14 cellular contexts compared by ENCODE assay signal in the genomic region with DNA sequence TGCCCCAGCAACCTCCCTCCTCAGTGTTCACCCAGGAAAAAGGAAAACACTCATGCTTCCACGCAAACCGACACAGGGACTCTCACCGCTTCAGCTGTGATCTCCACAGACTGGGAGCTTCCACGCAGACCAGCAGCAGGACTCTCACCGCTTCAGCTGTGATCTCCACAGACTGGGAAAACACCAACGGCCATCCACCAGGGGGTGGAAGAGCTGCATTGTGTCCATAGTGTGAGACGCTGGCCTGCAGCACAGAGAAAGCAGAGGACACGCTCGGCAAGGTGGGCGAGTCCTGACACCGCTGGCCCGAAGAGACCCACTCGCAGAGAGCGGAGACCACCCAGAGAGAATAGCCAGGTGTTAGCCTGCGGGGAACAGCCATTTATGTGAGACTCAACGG. TPM values are rescaled to one million over a fixed set of nuclear protein-coding genes. Genes with fewer than 3 reads are reported as not detected.
DNase-seq lines count a peak whose midpoint lies in the region; ATAC-seq and TF ChIP-seq lines count a peak whose summit lies in the region.
"Had no signal": no experiment of that assay in that cellular context is flagged by ENCODE, and none has a peak within 500 bp of the region (broad histone marks: within the 10 kb centered on the region; RNA-seq: fewer than 3 reads in every experiment).

No MANE protein-coding gene starts in this region.

- no peak for TF ChIP-seq POLR2A in uterus (IDR thresholded peaks at IDR 0.05)

- peak; percentile 22 for TF ChIP-seq CTCF in cardiac muscle cell (IDR thresholded peaks at IDR 0.05; ENCODE audit: low read depth, low read length)
- peak; percentile 81 for TF ChIP-seq CTCF in WERI-Rb-1 (IDR thresholded peaks at IDR 0.05; ENCODE audit: low read depth, low read length)
- TF ChIP-seq CTCF in type B pancreatic cell (conservative IDR thresholded peaks at IDR 0.05) = peak; percentile 57
- TF ChIP-seq CTCF in uterus (IDR thresholded peaks at IDR 0.05) = no peak

- H3K4me3 Mint-ChIP-seq in type B pancreatic cell = no peak overlapping the region
- H3K4me3 Mint-ChIP-seq: mesothelial cell of epicardium had no signal

- no peaks in the 10 kb centered on the region for H3K4me1 ChIP-seq in cardiac muscle cell (ENCODE audit: low read depth)
- no peaks in the 10 kb centered on the region for H3K4me1 ChIP-seq in uterus

- H3K36me3 Mint-ChIP-seq in type B pancreatic cell = peaks cover 3% of the 10 kb centered on the region

- intact Hi-C loops in Right ventricle myocardium superior (cut with DNase I) = no loop called here
- intact Hi-C loops in uterus (cut with DNase I; ENCODE audit: low total_unique reads) = no loop called here

- H3K27me3 Mint-ChIP-seq in type B pancreatic cell = no peaks in the 10 kb centered on the region

- peak; percentile 6 to 35 for DNase-seq in cardiac muscle cell (ENCODE audit: low read depth in 1 of 2, low spot score in 1 of 2)
- DNase-seq in Right ventricle myocardium superior = no peak
- DNase-seq in WERI-Rb-1 = peak; percentile 67
- peak; percentile 16 for DNase-seq in iPS DF 4.7 (ENCODE audit: extremely low read depth, low spot score)
- DNase-seq in type B pancreatic cell (ENCODE audit: extremely low spot score, unreplicated experiment) = no peak
- DNase-seq in uterus = no peak
- no peak for DNase-seq in activated effector memory CD4-positive, alpha-beta T cell treated with Interleukin-2 at 50 U/mL for 16 hours
- no peak for DNase-seq in activated CD4-positive, CD25-positive, alpha-beta regulatory T cell treated with anti-CD3 and anti-CD28 coated beads, Interleukin-2, amount 50 U/mL, for 72 hours
- DNase-seq: activated CD8-positive, alpha-beta memory T cell treated with anti-CD3 and anti-CD28 coated beads, Interleukin-2, amount 50 U/mL, for 48 hours; KG1; T-helper 2 cell had no signal

- H3K9me3 ChIP-seq in cardiac muscle cell (ENCODE audit: low read depth) (no peaks in the 10 kb centered on the region), WERI-Rb-1 (ENCODE audit: severe bottlenecking) (no peaks in the 10 kb centered on the region), uterus (no peaks in the 10 kb centered on the region)

- H3K27me3 ChIP-seq in cardiac muscle cell (no peaks in the 10 kb centered on the region), WERI-Rb-1 (ENCODE audit: insufficient read depth, low read depth, severe bottlenecking) (no peaks in the 10 kb centered on the region), uterus (no peaks in the 10 kb centered on the region)

- H3K27ac ChIP-seq in cardiac muscle cell = no peak overlapping the region
- no peak overlapping the region for H3K27ac ChIP-seq in WERI-Rb-1
- no peak overlapping the region for H3K27ac ChIP-seq in uterus

- H3K27ac Mint-ChIP-seq in type B pancreatic cell = no peak overlapping the region
- H3K27ac Mint-ChIP-seq: mesothelial cell of epicardium had no signal

- no peaks in the 10 kb centered on the region for H3K4me1 Mint-ChIP-seq in type B pancreatic cell (ENCODE audit: unreplicated experiment)
- H3K4me1 Mint-ChIP-seq: mesothelial cell of epicardium had no signal

- H3K4me3 ChIP-seq in cardiac muscle cell = no peak overlapping the region
- no peak overlapping the region for H3K4me3 ChIP-seq in WERI-Rb-1 (ENCODE audit: low read depth, low read length)
- no peak overlapping the region for H3K4me3 ChIP-seq in uterus
- H3K4me3 ChIP-seq: GM12878, smooth muscle cell had no signal

- no peaks in the 10 kb centered on the region for H3K9me3 Mint-ChIP-seq in type B pancreatic cell
- H3K9me3 Mint-ChIP-seq: mesothelial cell of epicardium had no signal

- peaks cover 4% of the 10 kb centered on the region for H3K36me3 ChIP-seq in cardiac muscle cell
- H3K36me3 ChIP-seq in WERI-Rb-1 = peaks cover 6% of the 10 kb centered on the region
- no peaks in the 10 kb centered on the region for H3K36me3 ChIP-seq in uterus

- ATAC-seq in Right ventricle myocardium superior (ENCODE audit: poor library complexity) = no peak
- ATAC-seq: GM12878 had no signal

RNA-seq across cellular contexts. Expression of a gene that starts 42.5 kb away (rescaled TPM):
- total RNA-seq in cardiac muscle cell (7.5 and 10.8 TPM in 2 replicates), Right ventricle myocardium superior (19.8 TPM), type B pancreatic cell (ENCODE audit: low replicate concordance) (2.7 and 6.1 TPM in 2 replicates), uterus (10 to 100 TPM in 3 of 4 donors, 1 to 10 TPM in 1; 9.2 to 25.1 (median 14.6) TPM)
- 11.7 and 19.0 TPM in 2 replicates for polyA plus RNA-seq in cardiac muscle cell

Comparison
In these comparisons a context has a peak if more than half of its experiments do, and no peak if none do; other contexts are left out.
1. DNase-seq: peak in cardiac muscle cell (2 of 2), WERI-Rb-1 (single experiment) and iPS DF 4.7 (single experiment); none in Right ventricle myocardium superior (single experiment), type B pancreatic cell (single experiment), uterus (0 of 2), activated effector memory CD4-positive, alpha-beta T cell treated with Interleukin-2 at 50 U/mL for 16 hours (single experiment) and activated CD4-positive, CD25-positive, alpha-beta regulatory T cell treated with anti-CD3 and anti-CD28 coated beads, Interleukin-2, amount 50 U/mL, for 72 hours (single experiment).
2. CTCF ChIP-seq: peak in cardiac muscle cell (single experiment), WERI-Rb-1 (single experiment) and type B pancreatic cell (single experiment); none in uterus (0 of 4).